In the genomic region with DNA sequence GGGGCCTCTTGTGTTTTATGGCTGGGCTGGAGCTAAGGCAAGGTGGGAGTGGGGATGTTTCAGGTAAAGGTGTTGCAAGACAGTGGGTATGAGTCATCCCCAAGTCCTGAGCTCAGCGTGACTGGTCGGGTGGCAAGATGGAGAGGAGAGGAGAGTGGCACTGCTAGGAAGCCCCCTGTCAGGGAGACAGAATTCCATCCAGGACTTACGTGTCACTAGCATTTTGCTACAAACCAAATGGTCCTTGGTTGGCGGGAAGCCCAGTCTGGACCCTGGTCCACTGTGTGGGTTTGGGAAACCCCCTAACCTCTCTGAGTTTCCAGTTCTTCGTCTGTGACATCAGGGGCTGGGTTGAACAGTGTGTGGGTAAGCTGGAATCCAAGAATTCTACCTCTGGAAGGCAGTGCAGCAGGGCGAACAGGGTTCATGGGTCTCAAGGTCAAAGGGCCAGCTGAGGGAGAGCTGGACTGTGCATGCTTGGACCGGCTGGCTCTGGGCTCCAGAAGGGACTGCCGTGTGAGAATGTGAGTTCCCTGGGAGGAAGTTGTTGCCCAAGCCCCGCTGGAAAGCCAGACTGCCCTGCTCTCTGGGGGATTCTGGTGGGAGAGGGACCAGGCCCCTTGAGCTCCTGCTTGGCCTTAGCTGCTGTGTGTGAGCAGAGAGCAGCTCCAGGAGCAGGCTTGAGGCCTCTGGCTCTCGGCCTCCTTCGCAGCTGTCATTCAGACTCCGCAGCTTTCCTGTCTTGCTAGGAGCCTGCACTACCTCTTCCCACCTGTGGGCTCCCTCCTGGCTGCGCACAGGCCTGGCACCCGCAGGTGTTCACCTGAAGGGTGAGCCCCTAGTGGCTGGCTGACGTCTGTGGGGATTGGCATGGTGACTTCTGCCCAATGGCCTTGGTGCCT, we compare ENCODE assay signal across 8 cellular contexts.
DNase-seq lines count a peak whose midpoint lies in the region; ATAC-seq, FAIRE-seq and TF ChIP-seq lines count a peak whose summit lies in the region.

No MANE protein-coding gene starts in this region.

- H3K4me1 Mint-ChIP-seq in activated T-helper 1 cell treated with anti-CD3 and anti-CD28 coated beads, Interleukin-12 subunit alpha, Interleukin-12 subunit beta, Interleukin-2, Interleukin-4 antibody, amounts not matched to agents 30 ng/mL and 10 ng/mL and 1 ng/mL, durations not matched to agents 14 hours and 24 hours and 36 hours (ENCODE audit: low read depth), result peaks cover 15% of the 10 kb centered on the region

- no peaks in the 10 kb centered on the region for H3K9me3 ChIP-seq in breast epithelium

- no peaks in the 10 kb centered on the region for H3K79me1 ChIP-seq in mesendoderm (ENCODE audit: low read length)

- no peak overlapping the region for H3K23ac ChIP-seq in mesendoderm (ENCODE audit: low read length)

- no peak overlapping the region for H2AK5ac ChIP-seq in mesendoderm (ENCODE audit: low read length)

- H4K8ac ChIP-seq in mesendoderm (ENCODE audit: low read depth, low read length), result no peak overlapping the region

- H3K27ac ChIP-seq in breast epithelium, result no peak overlapping the region
- H3K27ac ChIP-seq in mesendoderm (ENCODE audit: low read depth, low read length), result no peak overlapping the region

- TF ChIP-seq POLR2A in breast epithelium (IDR thresholded peaks at IDR 0.05), result no peak
- no peak for TF ChIP-seq POLR2A in GM12892 (IDR thresholded peaks at IDR 0.05; ENCODE audit: low read depth, low read length)

- WGBS in mesendoderm (ENCODE audit: extremely low coverage, insufficient coverage, low lambda C conversion rate), result no CpG with 5 or more reads among the region's 15 CpGs

- no peak overlapping the region for H2BK120ac ChIP-seq in mesendoderm (ENCODE audit: low read depth, low read length)

- no peak overlapping the region for H2BK5ac ChIP-seq in mesendoderm (ENCODE audit: low read length)

- H3K4me3 ChIP-seq in breast epithelium (no peak overlapping the region), mesendoderm (ENCODE audit: low read length) (no peak overlapping the region)

- no peaks in the 10 kb centered on the region for H3K36me3 Mint-ChIP-seq in activated T-helper 1 cell treated with anti-CD3 and anti-CD28 coated beads, Interleukin-12 subunit alpha, Interleukin-12 subunit beta, Interleukin-2, Interleukin-4 antibody, amounts not matched to agents 30 ng/mL and 10 ng/mL and 1 ng/mL, durations not matched to agents 14 hours and 24 hours and 36 hours (ENCODE audit: low read depth)

- H3K27me3 Mint-ChIP-seq in activated T-helper 1 cell treated with anti-CD3 and anti-CD28 coated beads, Interleukin-12 subunit alpha, Interleukin-12 subunit beta, Interleukin-2, Interleukin-4 antibody, amounts not matched to agents 30 ng/mL and 10 ng/mL and 1 ng/mL, durations not matched to agents 14 hours and 24 hours and 36 hours (ENCODE audit: insufficient read depth), result peaks cover 4% of the 10 kb centered on the region

- H2BK15ac ChIP-seq in mesendoderm (replicated peaks; ENCODE audit: low read depth), result no peak overlapping the region

- H3K79me2 ChIP-seq in mesendoderm (ENCODE audit: control insufficient read depth, insufficient read depth, low read length), result no peaks in the 10 kb centered on the region

- no peak overlapping the region for H3K27ac Mint-ChIP-seq in activated T-helper 1 cell treated with anti-CD3 and anti-CD28 coated beads, Interleukin-12 subunit alpha, Interleukin-12 subunit beta, Interleukin-2, Interleukin-4 antibody, amounts not matched to agents 30 ng/mL and 10 ng/mL and 1 ng/mL, durations not matched to agents 14 hours and 24 hours and 36 hours

- DNase-seq in GM10266 (ENCODE audit: extremely low spot score) (no peak), NCI-H146 (lab: John Stamatoyannopoulos, UW) (peak; percentile 81), breast epithelium (ENCODE audit: low spot score in 2 of 2) (no peak), mesendoderm (peak; percentile 78), NOMO-1 treated with DMSO at 0.1 percent for 48 hours (lab: John Stamatoyannopoulos, UW; ENCODE audit: unreplicated experiment) (no peak), GM12892 (ENCODE audit: insufficient read length) (no peak)
- no peak for DNase-seq in activated T-helper 1 cell treated with anti-CD3 and anti-CD28 coated beads, Interleukin-12 subunit alpha, Interleukin-12 subunit beta, Interleukin-2, Interleukin-4 antibody, amounts not matched to agents 30 ng/mL and 10 ng/mL and 1 ng/mL, durations not matched to agents 14 hours and 24 hours and 36 hours (ENCODE audit: low spot score)

- H3K9ac ChIP-seq in mesendoderm (ENCODE audit: low read length), result no peak overlapping the region

- H3K4me3 Mint-ChIP-seq in activated T-helper 1 cell treated with anti-CD3 and anti-CD28 coated beads, Interleukin-12 subunit alpha, Interleukin-12 subunit beta, Interleukin-2, Interleukin-4 antibody, amounts not matched to agents 30 ng/mL and 10 ng/mL and 1 ng/mL, durations not matched to agents 14 hours and 24 hours and 36 hours, result no peak overlapping the region

- H3K18ac ChIP-seq in mesendoderm (ENCODE audit: low read length), result no peak overlapping the region

- no peak overlapping the region for H3K4me2 ChIP-seq in mesendoderm (ENCODE audit: low read length)

- ATAC-seq in HG03565 (IDR thresholded peaks at IDR 0.05; ENCODE audit: unreplicated experiment), result no peak

- TF ChIP-seq CTCF in GM10266 (IDR thresholded peaks at IDR 0.05; ENCODE audit: control insufficient read depth, insufficient read depth, low read depth, missing control alignments) (peak; percentile 14), breast epithelium (IDR thresholded peaks at IDR 0.05) (peak; percentile 10 to 42 (median 37))

- H3K4me1 ChIP-seq in breast epithelium (no peaks in the 10 kb centered on the region), mesendoderm (ENCODE audit: control insufficient read depth, low read depth, low read length) (no peaks in the 10 kb centered on the region)

- H3K27me3 ChIP-seq in breast epithelium (no peaks in the 10 kb centered on the region), mesendoderm (ENCODE audit: insufficient read depth, low read length, poor library complexity) (no peaks in the 10 kb centered on the region)

- no peak for FAIRE-seq in GM12892 (lab: Jason Lieb, UNC)

- H3K4ac ChIP-seq in mesendoderm (ENCODE audit: low read depth, low read length), result no peak overlapping the region

- H3K9me3 Mint-ChIP-seq in activated T-helper 1 cell treated with anti-CD3 and anti-CD28 coated beads, Interleukin-12 subunit alpha, Interleukin-12 subunit beta, Interleukin-2, Interleukin-4 antibody, amounts not matched to agents 30 ng/mL and 10 ng/mL and 1 ng/mL, durations not matched to agents 14 hours and 24 hours and 36 hours, result no peaks in the 10 kb centered on the region

- no peaks in the 10 kb centered on the region for H3K36me3 ChIP-seq in breast epithelium
- H3K36me3 ChIP-seq in mesendoderm (ENCODE audit: control insufficient read depth, insufficient read depth, low read length), result no peaks in the 10 kb centered on the region

- no peak overlapping the region for H4K5ac ChIP-seq in mesendoderm (ENCODE audit: low read length)

- no peak overlapping the region for H3K56ac ChIP-seq in mesendoderm (ENCODE audit: low read length)

- intact Hi-C loops in breast epithelium (cut with DNase I; ENCODE audit: low total_unique reads), result no loop called here
- intact Hi-C loops in activated T-helper 1 cell treated with anti-CD3 and anti-CD28 coated beads, Interleukin-12 subunit alpha, Interleukin-12 subunit beta, Interleukin-2, Interleukin-4 antibody, amounts not matched to agents 30 ng/mL and 10 ng/mL and 1 ng/mL, durations not matched to agents 14 hours and 24 hours and 36 hours (cut with micrococcal nuclease), result no loop called here

Comparison
In these comparisons a context has a peak if more than half of its experiments do, and no peak if none do; other contexts are left out.
1. DNase-seq: peak in NCI-H146 (single experiment) and mesendoderm (single experiment); none in GM10266 (single experiment), breast epithelium (0 of 2), NOMO-1 treated with DMSO at 0.1 percent for 48 hours (single experiment), activated T-helper 1 cell treated with anti-CD3 and anti-CD28 coated beads, Interleukin-12 subunit alpha, Interleukin-12 subunit beta, Interleukin-2, Interleukin-4 antibody, amounts not matched to agents 30 ng/mL and 10 ng/mL and 1 ng/mL, durations not matched to agents 14 hours and 24 hours and 36 hours (single experiment) and GM12892 (single experiment).